Comparison of ENCODE assay signal across 9 cellular contexts in genomic region chr20:38892091-38892981, GRCh38. TPM values are rescaled to one million over a fixed set of nuclear protein-coding genes. Genes with fewer than 3 reads are reported as not detected.
DNase-seq lines count a peak whose midpoint lies in the region; ATAC-seq and TF ChIP-seq lines count a peak whose summit lies in the region.
"Had no signal": no experiment of that assay in that cellular context is flagged by ENCODE, and none has a peak within 500 bp of the region (broad histone marks: within the 10 kb centered on the region; RNA-seq: fewer than 3 reads in every experiment).

No MANE protein-coding gene starts in this region.

- H3K27me3 Mint-ChIP-seq in activated CD4-positive, alpha-beta T cell treated with anti-CD3 and anti-CD28 coated beads, Interleukin-2, amount 10 ng/mL, durations not matched to agents 7 days and 5 days, result no peaks in the 10 kb centered on the region
- H3K27me3 Mint-ChIP-seq in stimulated activated naive CD8-positive, alpha-beta T cell treated with anti-CD3 and anti-CD28 coated beads, Interleukin-15, amount 100 ng/mL, for 72 hours, result no peaks in the 10 kb centered on the region

- no peak for TF ChIP-seq CTCF in Peyer's patch (IDR thresholded peaks at IDR 0.05)

- POLR2A ChIA-PET in activated CD4-positive, alpha-beta T cell treated with anti-CD3 and anti-CD28 coated beads, Interleukin-2, amount 10 ng/mL, durations not matched to agents 7 days and 5 days (lab: Charles Lee), result no interaction called here

- no peak for DNase-seq in activated CD4-positive, alpha-beta T cell treated with anti-CD3 and anti-CD28 coated beads, Interleukin-2, amount 10 ng/mL, durations not matched to agents 7 days and 5 days
- no peak for DNase-seq in activated CD4-positive, alpha-beta T cell treated with anti-CD3 and anti-CD28 coated beads for 48 hours
- DNase-seq in Peyer's patch (peak in 2 of 3 donors; percentile 45 to 59), NCI-H82 treated with DMSO at 0.1 percent for 48 hours (lab: John Stamatoyannopoulos, UW; ENCODE audit: unreplicated experiment) (no peak), NCI-H2171 (lab: John Stamatoyannopoulos, UW) (no peak)
- DNase-seq in stimulated activated naive CD8-positive, alpha-beta T cell treated with anti-CD3 and anti-CD28 coated beads, Interleukin-15, amount 100 ng/mL, for 72 hours, result no peak
- DNase-seq in activated effector memory CD4-positive, alpha-beta T cell treated with anti-CD3 and anti-CD28 coated beads, Interleukin-2, amount 50 U/mL, for 16 hours, result no peak

- no peak overlapping the region for H3K4me3 ChIP-seq in Peyer's patch

- peaks cover 23% of the 10 kb centered on the region for H3K36me3 Mint-ChIP-seq in activated CD4-positive, alpha-beta T cell treated with anti-CD3 and anti-CD28 coated beads, Interleukin-2, amount 10 ng/mL, durations not matched to agents 7 days and 5 days (ENCODE audit: low read depth)

- H3K27ac ChIP-seq in Peyer's patch, result peak overlapping the region in 3 of 4 donors; percentile 11 to 83 (median 55)

- no peaks in the 10 kb centered on the region for H3K36me3 ChIP-seq in Peyer's patch

- CTCF ChIA-PET in activated CD4-positive, alpha-beta T cell treated with anti-CD3 and anti-CD28 coated beads, Interleukin-2, amount 10 ng/mL, durations not matched to agents 7 days and 5 days (lab: Charles Lee), result interaction anchor here (1.0 to 4.6 kb wide), 10 partner anchors 11 to 160 kb away, joined by 3 to 36 read pairs (median 5); partner anchors contain the start of genes DHX35 and PPP1R16B

- peaks cover 50% of the 10 kb centered on the region for H3K4me1 Mint-ChIP-seq in activated CD4-positive, alpha-beta T cell treated with anti-CD3 and anti-CD28 coated beads, Interleukin-2, amount 10 ng/mL, durations not matched to agents 7 days and 5 days
- peaks cover 65% of the 10 kb centered on the region for H3K4me1 Mint-ChIP-seq in stimulated activated naive CD8-positive, alpha-beta T cell treated with anti-CD3 and anti-CD28 coated beads, Interleukin-15, amount 100 ng/mL, for 72 hours

- H3K27ac Mint-ChIP-seq in activated CD4-positive, alpha-beta T cell treated with anti-CD3 and anti-CD28 coated beads, Interleukin-2, amount 10 ng/mL, durations not matched to agents 7 days and 5 days, result peak overlapping the region; percentile 76
- peak overlapping the region; percentile 35 to 75 for H3K27ac Mint-ChIP-seq in stimulated activated naive CD8-positive, alpha-beta T cell treated with anti-CD3 and anti-CD28 coated beads, Interleukin-15, amount 100 ng/mL, for 72 hours

- peak; percentile 71 for ATAC-seq in HG02885 (IDR thresholded peaks at IDR 0.05; ENCODE audit: poor library complexity, unreplicated experiment)
- peak; percentile 39 for ATAC-seq in stimulated activated naive CD8-positive, alpha-beta T cell treated with anti-CD3 and anti-CD28 coated beads, Interleukin-15, amount 100 ng/mL, for 72 hours

- H3K4me1 ChIP-seq in Peyer's patch, result peaks cover 0 to 17% (median 12%) of the 10 kb centered on the region in 4 donors

- peaks cover 0 to 3% of the 10 kb centered on the region in 2 donors for H3K27me3 ChIP-seq in Peyer's patch

- no peaks in the 10 kb centered on the region for H3K9me3 ChIP-seq in Peyer's patch

- no peak overlapping the region for H3K4me3 Mint-ChIP-seq in activated CD4-positive, alpha-beta T cell treated with anti-CD3 and anti-CD28 coated beads, Interleukin-2, amount 10 ng/mL, durations not matched to agents 7 days and 5 days
- peak overlapping the region in 1 of 2 donors; percentile 13 for H3K4me3 Mint-ChIP-seq in stimulated activated naive CD8-positive, alpha-beta T cell treated with anti-CD3 and anti-CD28 coated beads, Interleukin-15, amount 100 ng/mL, for 72 hours
- H3K4me3 Mint-ChIP-seq: neural crest cell had no signal

- no peak for TF ChIP-seq POLR2A in Peyer's patch (IDR thresholded peaks at IDR 0.05)

- H3K9me3 Mint-ChIP-seq in activated CD4-positive, alpha-beta T cell treated with anti-CD3 and anti-CD28 coated beads, Interleukin-2, amount 10 ng/mL, durations not matched to agents 7 days and 5 days, result no peaks in the 10 kb centered on the region
- H3K9me3 Mint-ChIP-seq in stimulated activated naive CD8-positive, alpha-beta T cell treated with anti-CD3 and anti-CD28 coated beads, Interleukin-15, amount 100 ng/mL, for 72 hours, result no peaks in the 10 kb centered on the region
- H3K9me3 Mint-ChIP-seq: neural crest cell had no signal

RNA-seq across cellular contexts. Expression of gene FAM83D, which starts 33.9 kb away (rescaled TPM):
- 10 to 100 TPM; 22.5 to 22.6 TPM for total RNA-seq in activated CD4-positive, alpha-beta T cell treated with anti-CD3 and anti-CD28 coated beads, Interleukin-2, amount 10 ng/mL, durations not matched to agents 7 days and 5 days
- 10 to 100 TPM in 1 of 4 donors, 1 to 10 TPM in 3; 6.3 to 13.5 (median 7.8) TPM for total RNA-seq in Peyer's patch

Comparison
In these comparisons a context has a peak if more than half of its experiments do, and no peak if none do; other contexts are left out.
1. DNase-seq: peak in Peyer's patch (2 of 3); none in activated CD4-positive, alpha-beta T cell treated with anti-CD3 and anti-CD28 coated beads, Interleukin-2, amount 10 ng/mL, durations not matched to agents 7 days and 5 days (single experiment), activated CD4-positive, alpha-beta T cell treated with anti-CD3 and anti-CD28 coated beads for 48 hours (single experiment), stimulated activated naive CD8-positive, alpha-beta T cell treated with anti-CD3 and anti-CD28 coated beads, Interleukin-15, amount 100 ng/mL, for 72 hours (0 of 2), NCI-H82 treated with DMSO at 0.1 percent for 48 hours (single experiment), NCI-H2171 (single experiment) and activated effector memory CD4-positive, alpha-beta T cell treated with anti-CD3 and anti-CD28 coated beads, Interleukin-2, amount 50 U/mL, for 16 hours (single experiment).